13 cellular contexts compared by ENCODE assay signal in the genomic region with DNA sequence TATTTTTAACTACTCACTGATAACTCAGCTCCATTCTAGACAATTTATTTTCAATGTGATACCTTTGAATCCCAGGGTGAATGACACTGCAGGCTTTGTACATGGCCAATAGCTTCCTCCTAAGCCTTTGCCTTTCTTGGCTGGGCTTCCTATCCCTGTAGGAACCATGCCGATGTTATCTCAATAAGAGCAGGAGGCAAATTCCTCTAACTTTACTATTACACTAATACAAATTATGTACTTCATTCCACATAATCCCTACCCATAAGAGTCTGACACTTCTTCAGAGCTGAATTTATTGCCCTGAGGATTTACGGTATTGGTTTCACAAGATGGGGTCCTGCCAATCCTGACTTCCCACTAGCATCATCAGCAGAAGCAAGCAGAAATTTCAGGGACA. TPM values are rescaled to one million over a fixed set of nuclear protein-coding genes. Genes with fewer than 3 reads are reported as not detected.
DNase-seq lines count a peak whose midpoint lies in the region; ATAC-seq, FAIRE-seq and TF ChIP-seq lines count a peak whose summit lies in the region.
"Had no signal": no experiment of that assay in that cellular context is flagged by ENCODE, and none has a peak within 500 bp of the region (broad histone marks: within the 10 kb centered on the region; RNA-seq: fewer than 3 reads in every experiment).

No MANE protein-coding gene starts in this region.

- no peaks in the 10 kb centered on the region for H3K9me3 Mint-ChIP-seq in neural progenitor cell
- H3K9me3 Mint-ChIP-seq: activated naive CD4-positive, alpha-beta T cell treated with anti-CD3 and anti-CD28 coated beads, Interleukin-2, amount 50 U/mL, for 72 hours; CD4-positive, CD25-positive, alpha-beta regulatory T cell; stimulated activated naive CD8-positive, alpha-beta T cell treated with anti-CD3 and anti-CD28 coated beads, Interleukin-15, amount 100 ng/mL, for 72 hours had no signal

- H4K20me1 ChIP-seq in endothelial cell of umbilical vein (replicated peaks; ENCODE audit: control insufficient read depth, extremely low read depth, insufficient read depth, low read length) (no peaks in the 10 kb centered on the region), neural progenitor cell (ENCODE audit: low read depth) (no peaks in the 10 kb centered on the region)

- H3K4me2 ChIP-seq in endothelial cell of umbilical vein (ENCODE audit: insufficient read depth, low read length) (no peak overlapping the region), neural progenitor cell (peak overlapping the region; percentile 48)

- H3K36me3 ChIP-seq in endothelial cell of umbilical vein (ENCODE audit: control insufficient read depth in 2 of 2, extremely low read depth in 1 of 2, insufficient read depth in 2 of 2, low read length in 2 of 2) (no peaks in the 10 kb centered on the region), neural progenitor cell (no peaks in the 10 kb centered on the region)

- intact Hi-C loops in endothelial cell of umbilical vein (cut with micrococcal nuclease): no loop called here

- peak; percentile 21 for DNase-seq in EL
- peak; percentile 65 for DNase-seq in NCI-H524 treated with DMSO at 0.1 percent for 48 hours (lab: John Stamatoyannopoulos, UW)
- DNase-seq in endothelial cell of umbilical vein (ENCODE audit: low read depth, low spot score): peak; percentile 31
- DNase-seq in neural progenitor cell (ENCODE audit: low spot score): no peak
- no peak for DNase-seq in HPDE6-E6E7 (ENCODE audit: extremely low spot score)
- no peak for DNase-seq in AG20443 (ENCODE audit: low spot score)
- DNase-seq in coronary artery (ENCODE audit: low spot score): no peak
- DNase-seq: foreskin fibroblast had no signal

- H3K9me3 ChIP-seq in endothelial cell of umbilical vein (replicated peaks; ENCODE audit: control insufficient read depth, insufficient read depth, low read length): no peaks in the 10 kb centered on the region
- no peaks in the 10 kb centered on the region for H3K9me3 ChIP-seq in neural progenitor cell (ENCODE audit: low read depth)

- no TSS peak for BruUV-seq in endothelial cell of umbilical vein (replicated peaks; lab: Mats Ljungman, UMichigan)

- peaks cover 11% of the 10 kb centered on the region for H3K4me1 Mint-ChIP-seq in neural progenitor cell

- H3K4me3 Mint-ChIP-seq in neural progenitor cell: no peak overlapping the region

- H2AFZ ChIP-seq in endothelial cell of umbilical vein (ENCODE audit: low read depth, low read length) (no peak overlapping the region), neural progenitor cell (replicated peaks) (no peak overlapping the region)

- dilution Hi-C loops in endothelial cell of umbilical vein (cut with MboI; ENCODE audit: extremely low pct_ligation_motif_present, low sequenced_read_pairs): no loop called here

- ATAC-seq in GM19395 (IDR thresholded peaks at IDR 0.05; ENCODE audit: unreplicated experiment): no peak

- no peaks in the 10 kb centered on the region for H3K9me1 ChIP-seq in endothelial cell of umbilical vein (replicated peaks; ENCODE audit: control insufficient read depth, extremely low read depth, insufficient read depth, low read length)

- peaks cover 6% of the 10 kb centered on the region for H3K27me3 Mint-ChIP-seq in neural progenitor cell (ENCODE audit: insufficient read depth, low read depth)
- H3K27me3 Mint-ChIP-seq: CD4-positive, CD25-positive, alpha-beta regulatory T cell; stimulated activated naive CD8-positive, alpha-beta T cell treated with anti-CD3 and anti-CD28 coated beads, Interleukin-15, amount 100 ng/mL, for 72 hours had no signal

- H3K27ac ChIP-seq in endothelial cell of umbilical vein (ENCODE audit: insufficient read depth, low read depth, low read length) (no peak overlapping the region), neural progenitor cell (no peak overlapping the region), coronary artery (no peak overlapping the region)

- H3K79me2 ChIP-seq in endothelial cell of umbilical vein (ENCODE audit: control insufficient read depth, insufficient read depth, low read length): no peaks in the 10 kb centered on the region
- H3K79me2 ChIP-seq in neural progenitor cell (ENCODE audit: low read depth): peaks cover 15% of the 10 kb centered on the region

- no peak for TF ChIP-seq CTCF in endothelial cell of umbilical vein (IDR thresholded peaks at IDR 0.05; ENCODE audit: extremely low read depth in 1 of 2, insufficient read depth in 1 of 2, low read depth in 1 of 2, low read length in 2 of 2)
- no peak for TF ChIP-seq CTCF in neural progenitor cell (IDR thresholded peaks at IDR 0.05)
- no peak for TF ChIP-seq CTCF in coronary artery (IDR thresholded peaks at IDR 0.05)

- H3K4me1 ChIP-seq in endothelial cell of umbilical vein (ENCODE audit: control insufficient read depth, extremely low read depth, insufficient read depth, low read length) (peaks cover 12% of the 10 kb centered on the region), neural progenitor cell (peaks cover 19% of the 10 kb centered on the region)

- POLR2A ChIA-PET in endothelial cell of umbilical vein (lab: Charles Lee): interaction anchor here (0.6 kb wide), 1 partner anchor 151 kb away, joined by 3 read pairs; no protein-coding TSS in a partner anchor

- H3K27me3 ChIP-seq in endothelial cell of umbilical vein (ENCODE audit: control insufficient read depth in 2 of 2, insufficient read depth in 2 of 2, low read length in 2 of 2): no peaks in the 10 kb centered on the region
- no peaks in the 10 kb centered on the region for H3K27me3 ChIP-seq in neural progenitor cell

- H3F3A ChIP-seq in neural progenitor cell (ENCODE audit: low read depth): peaks cover 6% of the 10 kb centered on the region

- H3K9ac ChIP-seq in endothelial cell of umbilical vein (replicated peaks; ENCODE audit: extremely low read depth, insufficient read depth, low read length) (no peak overlapping the region), neural progenitor cell (no peak overlapping the region)

- CTCF ChIA-PET in endothelial cell of umbilical vein (lab: Charles Lee): interaction anchor here (0.8 to 1.4 kb wide), 8 partner anchors 8 to 359 kb away, joined by 3 to 14 read pairs (median 3); partner anchors contain the start of gene TGFBR3

- no peak overlapping the region for H3K27ac Mint-ChIP-seq in neural progenitor cell

- no peak for FAIRE-seq in endothelial cell of umbilical vein (lab: Jason Lieb, UNC)
- FAIRE-seq: islet of Langerhans had no signal

- no peak overlapping the region for H3K4me3 ChIP-seq in endothelial cell of umbilical vein (replicated peaks in 1 of 3; ENCODE audit: insufficient read depth in 1 of 3, low read depth in 1 of 3, low read length in 3 of 3)
- no peak overlapping the region for H3K4me3 ChIP-seq in neural progenitor cell
- no peak overlapping the region for H3K4me3 ChIP-seq in coronary artery

- no peak for TF ChIP-seq POLR2A in endothelial cell of umbilical vein (IDR thresholded peaks at IDR 0.05; ENCODE audit: low read depth, low read length)

- no peaks in the 10 kb centered on the region for H3K36me3 Mint-ChIP-seq in neural progenitor cell
- H3K36me3 Mint-ChIP-seq: activated naive CD4-positive, alpha-beta T cell treated with anti-CD3 and anti-CD28 coated beads, Interleukin-2, amount 50 U/mL, for 72 hours had no signal

TF ChIP-seq in endothelial cell of umbilical vein, 7 proteins besides CTCF, POLR2A, EP300 and RAD21:
- no peak for TF ChIP-seq JUN (IDR thresholded peaks at IDR 0.05; ENCODE audit: borderline replicate concordance, insufficient read depth, insufficient read length, low read depth)
- peak; percentile 68 for TF ChIP-seq GATA2 (IDR thresholded peaks at IDR 0.05; ENCODE audit: insufficient read depth, insufficient read length, low read depth, low read length)
- no peak for TF ChIP-seq POLR2AphosphoS5 (IDR thresholded peaks at IDR 0.05; ENCODE audit: insufficient read depth, low read depth, low read length)
TF ChIP-seq in endothelial cell of umbilical vein: peak in this region for 1.

RNA-seq across cellular contexts. Expression of gene TGFBR3, which starts 14.0 kb away (rescaled TPM):
- total RNA-seq in endothelial cell of umbilical vein (10.5 and 13.4 TPM in 2 replicates), neural progenitor cell (ENCODE audit: low replicate concordance) (9.0 and 11.8 TPM in 2 replicates)
- 7.2 and 8.0 TPM in 2 replicates for polyA plus RNA-seq in endothelial cell of umbilical vein
- polyA plus RNA-seq in endothelial cell of umbilical vein (2011; cell fraction: cytosol; rRNA removed): 4.8 and 5.2 TPM in 2 replicates
- polyA plus RNA-seq in endothelial cell of umbilical vein (2011; cell fraction: nucleus; rRNA removed): 10.3 and 12.1 TPM in 2 replicates
- 7.4 and 7.5 TPM in 2 replicates for polyA plus RNA-seq in endothelial cell of umbilical vein (2012)
- polyA minus RNA-seq in endothelial cell of umbilical vein: 32.5 and 37.8 TPM in 2 replicates
- 26.7 TPM for polyA minus RNA-seq in endothelial cell of umbilical vein (2011; cell fraction: cytosol; rRNA and poly(A)+ RNA removed)
- polyA minus RNA-seq in endothelial cell of umbilical vein (2011; cell fraction: nucleus; rRNA and poly(A)+ RNA removed): 33.4 and 41.6 TPM in 2 replicates

Comparison
In these comparisons a context has a peak if more than half of its experiments do, and no peak if none do; other contexts are left out.
1. DNase-seq: peak in EL (single experiment), NCI-H524 treated with DMSO at 0.1 percent for 48 hours (single experiment) and endothelial cell of umbilical vein (single experiment); none in neural progenitor cell (single experiment), HPDE6-E6E7 (single experiment), AG20443 (single experiment) and coronary artery (single experiment).